Comparison of ENCODE assay signal across 24 cellular contexts in the genomic region with DNA sequence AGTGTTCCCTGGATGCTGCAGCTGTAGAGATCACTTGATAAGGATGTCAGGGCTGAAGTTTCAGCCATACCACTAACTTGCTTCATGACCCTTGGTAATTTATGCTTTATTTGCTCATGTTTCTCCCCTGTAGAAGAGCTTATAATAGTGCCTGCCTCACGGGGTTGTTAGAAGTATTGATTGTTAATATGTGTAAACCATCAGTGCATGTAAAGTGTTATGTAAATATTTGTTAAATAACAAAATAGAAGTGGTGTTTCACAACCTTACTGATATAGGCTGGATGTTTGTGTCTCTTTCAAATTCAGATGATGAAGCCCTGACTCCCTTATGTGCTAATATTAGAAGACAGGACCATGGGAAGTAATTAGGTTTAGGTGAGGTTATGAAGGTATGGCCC. TPM values are rescaled to one million over a fixed set of nuclear protein-coding genes. Genes with fewer than 3 reads are reported as not detected.
DNase-seq lines count a peak whose midpoint lies in the region; ATAC-seq and TF ChIP-seq lines count a peak whose summit lies in the region.
"Had no signal": no experiment of that assay in that cellular context is flagged by ENCODE, and none has a peak within 500 bp of the region (broad histone marks: within the 10 kb centered on the region; RNA-seq: fewer than 3 reads in every experiment).

No MANE protein-coding gene starts in this region.

- no peaks in the 10 kb centered on the region for H3K9me3 Mint-ChIP-seq in MCF 10A (ENCODE audit: unreplicated experiment)
- no peaks in the 10 kb centered on the region for H3K9me3 Mint-ChIP-seq in type B pancreatic cell

- H3K36me3 ChIP-seq in breast epithelium = no peaks in the 10 kb centered on the region
- H3K36me3 ChIP-seq: BLaER1, cardiac muscle cell, neutrophil, prostate gland had no signal

- BruUV-seq in MCF 10A (replicated peaks; lab: Mats Ljungman, UMichigan) = no TSS peak

- H3K9me3 ChIP-seq in breast epithelium = no peaks in the 10 kb centered on the region
- H3K9me3 ChIP-seq: neutrophil, prostate gland had no signal

- POLR2A ChIA-PET in MCF 10A (lab: Yijun Ruan, JAX) = interaction anchor here (0.6 to 10.5 kb wide), 13 partner anchors 13 to 1032 kb away, joined by 3 to 521 read pairs (median 6); partner anchors contain the start of genes CXCL1, CXCL3 and MTHFD2L

- no peak overlapping the region for H3K4me3 ChIP-seq in breast epithelium
- H3K4me3 ChIP-seq: BLaER1, cardiac muscle cell, lung, prostate gland had no signal

- DNase-seq in MCF 10A (ENCODE audit: unreplicated experiment) = no peak
- DNase-seq in breast epithelium (ENCODE audit: low spot score in 2 of 2) = no peak
- DNase-seq in NCI-H345 treated with DMSO at 0.1 percent for 48 hours (lab: John Stamatoyannopoulos, UW; ENCODE audit: unreplicated experiment) = peak; percentile 18
- no peak for DNase-seq in foreskin keratinocyte
- no peak for DNase-seq in type B pancreatic cell (ENCODE audit: extremely low spot score, unreplicated experiment)
- DNase-seq in SIG-M5 (lab: John Stamatoyannopoulos, UW) = no peak
- DNase-seq in NK-92 (lab: John Stamatoyannopoulos, UW; ENCODE audit: unreplicated experiment) = no peak
- no peak for DNase-seq in mucosa of gallbladder (ENCODE audit: low spot score)
- DNase-seq: ACHN; activated CD4-positive, alpha-beta T cell treated with anti-CD3 and anti-CD28 coated beads, Interleukin-2, amount 50 U/mL, for 1 hour; activated naive CD4-positive, alpha-beta T cell treated with anti-CD3 and anti-CD28 coated beads, Interleukin-2, amount 50 U/mL, for 16 hours; amygdala; cortex of kidney; H9; NCI-H1105; NCI-H524; RPMI8226; stimulated activated CD8-positive, alpha-beta memory T cell treated with anti-CD3 and anti-CD28 coated beads, Interleukin-4, amount 100 ng/mL, for 48 hours; T1000 had no signal

- H3K27me3 ChIP-seq in breast epithelium (no peaks in the 10 kb centered on the region), foreskin keratinocyte (no peaks in the 10 kb centered on the region)
- H3K27me3 ChIP-seq: BLaER1 had no signal

- H3K4me1 Mint-ChIP-seq in MCF 10A (ENCODE audit: insufficient read depth, unreplicated experiment) = peaks cover 24% of the 10 kb centered on the region
- H3K4me1 Mint-ChIP-seq in type B pancreatic cell (ENCODE audit: unreplicated experiment) = peaks cover 12% of the 10 kb centered on the region

- H3K4me3 Mint-ChIP-seq in MCF 10A (ENCODE audit: unreplicated experiment) (no peak overlapping the region), type B pancreatic cell (peak overlapping the region; percentile 47)

- TF ChIP-seq POLR2A in breast epithelium (IDR thresholded peaks at IDR 0.05) = no peak

- H3K36me3 Mint-ChIP-seq in MCF 10A (ENCODE audit: insufficient read depth, unreplicated experiment) (peaks cover 38% of the 10 kb centered on the region), type B pancreatic cell (no peaks in the 10 kb centered on the region)

- H3K4me1 ChIP-seq in breast epithelium = peaks cover 0 to 3% of the 10 kb centered on the region in 2 donors
- H3K4me1 ChIP-seq in foreskin keratinocyte = peaks cover 10% of the 10 kb centered on the region
- H3K4me1 ChIP-seq: BLaER1, prostate gland had no signal

- H3K27ac Mint-ChIP-seq in MCF 10A (ENCODE audit: low read depth, unreplicated experiment) (peak overlapping the region; percentile 88), type B pancreatic cell (no peak overlapping the region)
- H3K27ac Mint-ChIP-seq: H9 had no signal

- H3K27ac ChIP-seq in breast epithelium = peak overlapping the region in 1 of 2 donors; percentile 92
- H3K27ac ChIP-seq in foreskin keratinocyte = peak overlapping the region; percentile 96
- H3K27ac ChIP-seq: BLaER1, cardiac muscle cell, neutrophil, prostate gland had no signal

- H3K27me3 Mint-ChIP-seq in MCF 10A (ENCODE audit: insufficient read depth, unreplicated experiment) (no peaks in the 10 kb centered on the region), type B pancreatic cell (peaks cover 31% of the 10 kb centered on the region)

- TF ChIP-seq CTCF in MCF 10A (IDR thresholded peaks at IDR 0.05; ENCODE audit: unreplicated experiment) (no peak), breast epithelium (IDR thresholded peaks at IDR 0.05) (no peak), foreskin keratinocyte (conservative IDR thresholded peaks at IDR 0.05) (no peak), type B pancreatic cell (conservative IDR thresholded peaks at IDR 0.05) (no peak)

- CTCF ChIA-PET in MCF 10A (lab: Yijun Ruan, JAX) = interaction anchor here (0.8 to 4.9 kb wide), 5 partner anchors 10 to 43 kb away, joined by 3 to 52 read pairs (median 4); no protein-coding TSS in a partner anchor

- intact Hi-C loops in MCF 10A (cut with micrococcal nuclease) = no loop called here
- intact Hi-C loops in breast epithelium (cut with DNase I; ENCODE audit: low total_unique reads) = no loop called here

- ATAC-seq in foreskin keratinocyte = no peak

RNA-seq across cellular contexts. Expression of gene CXCL2, which starts 1.5 kb away (rescaled TPM):
- total RNA-seq in MCF 10A (2022) = 62.3 and 76.2 TPM in 2 replicates
- total RNA-seq in breast epithelium = 10 to 100 TPM; 12.2 to 51.8 (median 16.1) TPM
- total RNA-seq in foreskin keratinocyte = 1.5 and 4.0 TPM in 2 replicates
- polyA plus RNA-seq in foreskin keratinocyte = 1.5 and 4.0 TPM in 2 replicates
- total RNA-seq in type B pancreatic cell (ENCODE audit: low replicate concordance) = 5.4 and 6.6 TPM in 2 replicates
- 2.8 TPM for total RNA-seq in mucosa of gallbladder
- total RNA-seq: cardiac muscle cell had no signal
- polyA plus RNA-seq: cardiac muscle cell had no signal

RNA-seq across cellular contexts. Expression of gene MTHFD2L, which starts 57.4 kb away (rescaled TPM):
- total RNA-seq in MCF 10A (2022) = 110 and 113 TPM in 2 replicates
- total RNA-seq in breast epithelium = 10 to 100 TPM; 20.5 to 48.1 (median 29.2) TPM
- 6.1 and 15.4 TPM in 2 replicates for total RNA-seq in foreskin keratinocyte
- 3.5 and 10.8 TPM in 2 replicates for polyA plus RNA-seq in foreskin keratinocyte
- 11.2 and 14.6 TPM in 2 replicates for total RNA-seq in type B pancreatic cell (ENCODE audit: low replicate concordance)
- total RNA-seq in mucosa of gallbladder = 6.8 TPM
